29 cellular contexts compared by ENCODE assay signal in genomic region chr2:19576411-19576810, GRCh38.
DNase-seq lines count a peak whose midpoint lies in the region; TF ChIP-seq lines count a peak whose summit lies in the region.
"Had no signal": no experiment of that assay in that cellular context is flagged by ENCODE, and none has a peak within 500 bp of the region (broad histone marks: within the 10 kb centered on the region; RNA-seq: fewer than 3 reads in every experiment).

No MANE protein-coding gene starts in this region.

- H3K4me1 Mint-ChIP-seq in nephron = peaks cover 64% of the 10 kb centered on the region
- H3K4me1 Mint-ChIP-seq: IgD-negative memory B cell; stimulated activated naive B cell treated with anti-CD40 and anti-IgM and Interleukin-4, amounts not matched to agents 10 μg/mL and 1 μg/mL and 100 μg/mL, for 72 hours had no signal

- no peak overlapping the region for H3K9ac ChIP-seq in SK-N-MC (ENCODE audit: insufficient read length)
- H3K9ac ChIP-seq: neural progenitor cell had no signal

- peak overlapping the region; percentile 80 for H3K27ac ChIP-seq in SK-N-MC
- H3K27ac ChIP-seq: 22Rv1, neural progenitor cell, pancreas, skin epidermis, WERI-Rb-1 had no signal

- peaks cover 5% of the 10 kb centered on the region for H3K36me3 Mint-ChIP-seq in nephron (ENCODE audit: low read depth)
- H3K36me3 Mint-ChIP-seq: brain; IgD-negative memory B cell; neural progenitor cell; stimulated activated naive B cell treated with anti-CD40 and anti-IgM and Interleukin-4, amounts not matched to agents 10 μg/mL and 1 μg/mL and 100 μg/mL, for 72 hours had no signal

- H3K27ac Mint-ChIP-seq in nephron = peak overlapping the region; percentile 66 to 88 (median 84)
- H3K27ac Mint-ChIP-seq: activated CD8-positive, alpha-beta T cell treated with anti-CD3 and anti-CD28 coated beads, Interleukin-2, amount 10 ng/mL, durations not matched to agents 7 days and 5 days; brain; IgD-negative memory B cell; neural progenitor cell; stimulated activated naive B cell treated with anti-CD40 and anti-IgM and Interleukin-4, amounts not matched to agents 10 μg/mL and 1 μg/mL and 100 μg/mL, for 72 hours had no signal

- TF ChIP-seq CTCF in fibroblast of mammary gland (conservative IDR thresholded peaks at IDR 0.05; ENCODE audit: control insufficient read depth, insufficient read depth, low read depth, low read length) (no peak), nephron (IDR thresholded peaks at IDR 0.05; ENCODE audit: unreplicated experiment in 3 of 3) (no peak)

- DNase-seq in DMS153 (lab: John Stamatoyannopoulos, UW) (peak; percentile 56), DMS153 treated with DMSO at 0.1 percent for 48 hours (lab: John Stamatoyannopoulos, UW; ENCODE audit: unreplicated experiment) (no peak), SK-N-MC (ENCODE audit: low read depth, low spot score) (no peak), fibroblast of mammary gland (ENCODE audit: low read depth) (peak; percentile 23), NCI-H2107 (lab: John Stamatoyannopoulos, UW) (no peak), AG20443 (ENCODE audit: low spot score) (no peak)
- DNase-seq in stimulated activated naive CD4-positive, alpha-beta T cell (lab: John Stamatoyannopoulos, UW) = no peak
- DNase-seq: activated CD4-positive, alpha-beta T cell treated with anti-CD3 and anti-CD28 coated beads for 4 hours; activated CD8-positive, alpha-beta T cell treated with anti-CD3 and anti-CD28 coated beads, Interleukin-2, amount 10 ng/mL, durations not matched to agents 7 days and 5 days; activated naive CD4-positive, alpha-beta T cell treated with anti-CD3 and anti-CD28 coated beads, Interleukin-2, amount 50 U/mL, for 16 hours; effector CD4-positive, alpha-beta T cell; erythroblast; foreskin melanocyte; GOT3; kidney glomerular epithelial cell; NCI-H510A; NK-92 treated with Interleukin-12 subunit alpha and Interleukin-12 subunit beta, amount 100 ng/mL, for 24 hours; pancreas; SHP77 treated with DMSO at 0.1 percent for 48 hours; stimulated activated naive B cell treated with anti-CD40 and anti-IgM and Interleukin-4, amounts not matched to agents 10 μg/mL and 1 μg/mL and 100 μg/mL, for 72 hours; T-helper 9 cell; WERI-Rb-1 had no signal

- H3K9me3 Mint-ChIP-seq in nephron = peaks cover 6% of the 10 kb centered on the region
- H3K9me3 Mint-ChIP-seq: IgD-negative memory B cell; neural progenitor cell; stimulated activated naive B cell treated with anti-CD40 and anti-IgM and Interleukin-4, amounts not matched to agents 10 μg/mL and 1 μg/mL and 100 μg/mL, for 72 hours had no signal

- H3K4me3 ChIP-seq in SK-N-MC = no peak overlapping the region
- H3K4me3 ChIP-seq in fibroblast of mammary gland (ENCODE audit: control insufficient read depth, low read depth, low read length) = no peak overlapping the region
- H3K4me3 ChIP-seq: GM12878, neural progenitor cell, pancreas, skin epidermis had no signal

- no peaks in the 10 kb centered on the region for H3K36me3 ChIP-seq in SK-N-MC (ENCODE audit: insufficient read depth, low read length)
- H3K36me3 ChIP-seq: neural progenitor cell, pancreas, WERI-Rb-1 had no signal

- peaks cover 4% of the 10 kb centered on the region for H3K27me3 Mint-ChIP-seq in nephron (ENCODE audit: low read depth)
- H3K27me3 Mint-ChIP-seq: brain had no signal

- no peak overlapping the region for H3K4me3 Mint-ChIP-seq in nephron
- H3K4me3 Mint-ChIP-seq: activated CD8-positive, alpha-beta T cell treated with anti-CD3 and anti-CD28 coated beads, Interleukin-2, amount 10 ng/mL, durations not matched to agents 7 days and 5 days; brain; IgD-negative memory B cell; neural progenitor cell; stimulated activated naive B cell treated with anti-CD40 and anti-IgM and Interleukin-4, amounts not matched to agents 10 μg/mL and 1 μg/mL and 100 μg/mL, for 72 hours had no signal

- no peaks in the 10 kb centered on the region for H3K9me3 ChIP-seq in SK-N-MC (ENCODE audit: low read depth, low read length)
- H3K9me3 ChIP-seq: pancreas had no signal

Comparison
In these comparisons a context has a peak if more than half of its experiments do, and no peak if none do; other contexts are left out.
1. DNase-seq: peak in DMS153 (single experiment) and fibroblast of mammary gland (single experiment); none in DMS153 treated with DMSO at 0.1 percent for 48 hours (single experiment), SK-N-MC (single experiment), NCI-H2107 (single experiment), stimulated activated naive CD4-positive, alpha-beta T cell (0 of 6) and AG20443 (single experiment).